In the genomic region with DNA sequence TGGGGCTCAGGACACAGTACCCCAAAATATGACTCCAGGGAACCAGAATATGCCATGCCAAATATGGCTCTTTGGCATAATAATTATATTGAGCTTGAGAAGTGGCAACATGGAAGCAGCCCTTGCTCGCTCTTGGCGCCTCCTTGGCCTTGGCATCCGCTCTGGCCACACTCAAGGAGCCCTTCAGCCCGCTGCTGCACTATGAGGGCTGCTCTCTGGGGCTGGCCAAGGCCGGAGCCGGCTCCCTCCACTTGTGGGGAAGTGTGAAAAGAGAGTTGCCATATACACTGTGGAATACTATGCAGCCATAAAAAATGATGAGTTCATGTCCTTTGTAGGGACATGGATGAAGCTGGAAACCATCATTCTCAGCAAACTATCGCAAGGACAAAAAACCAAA, we compare ENCODE assay signal across 9 cellular contexts.
"Had no signal": no experiment of that assay in that cellular context is flagged by ENCODE, and none has a peak within 500 bp of the region (broad histone marks: within the 10 kb centered on the region; RNA-seq: fewer than 3 reads in every experiment).

No MANE protein-coding gene starts in this region.

- ATAC-seq: GM23338, HCT116 had no signal

- H3K4me3 ChIP-seq: GM23248, GM23338, HAP-1 had no signal

- H3K36me3 ChIP-seq: HAP-1 had no signal

- H3K9ac ChIP-seq: GM23248 had no signal

- DNase-seq: GM23248, GOT3, H7, H9, HCEC 1CT, HFFc6 had no signal

- H3K4me2 ChIP-seq: GM23338 had no signal

- H2AFZ ChIP-seq: GM23248, GM23338 had no signal

- H3K4me3 Mint-ChIP-seq: GM23338, H9, HFFc6 had no signal

- H3K27ac Mint-ChIP-seq: GM23338, H9, HFFc6 had no signal

- H3K27ac ChIP-seq: GM23248 had no signal
